ENCODE assay signal across 30 cellular contexts in genomic region chr3:137796993-137797392, GRCh38. TPM values are rescaled to one million over a fixed set of nuclear protein-coding genes. Genes with fewer than 3 reads are reported as not detected.
DNase-seq lines count a peak whose midpoint lies in the region; ATAC-seq lines count a peak whose summit lies in the region.
"Had no signal": no experiment of that assay in that cellular context is flagged by ENCODE, and none has a peak within 500 bp of the region (broad histone marks: within the 10 kb centered on the region; RNA-seq: fewer than 3 reads in every experiment).

No MANE protein-coding gene starts in this region.

- DNase-seq in trophoblast cell (no peak), aorta (no peak), NCI-H1092 (lab: John Stamatoyannopoulos, UW) (no peak), EL (no peak), COR-L47 (lab: John Stamatoyannopoulos, UW) (no peak)
- DNase-seq: C1 segment of cervical spinal cord; Caco-2; CD4-positive, alpha-beta memory T cell; GDM1; Kasumi-1; MV-4-11; NCI-H1105 treated with DMSO at 0.1 percent for 48 hours; NCI-H146; NCI-H2029; NCI-H446 treated with DMSO at 0.1 percent for 48 hours; NCI-H526; NCI-H82; PC-9; SJCRH30; T-helper 2 cell had no signal

- H2BK5ac ChIP-seq in trophoblast cell (ENCODE audit: low read depth, low read length, poor library complexity) = no peak overlapping the region

- H4K12ac ChIP-seq in trophoblast cell (ENCODE audit: low read depth, low read length) = no peak overlapping the region

- H3K27ac ChIP-seq in trophoblast cell (ENCODE audit: low read depth, low read length) (no peak overlapping the region), aorta (ENCODE audit: low read depth in 1 of 2, low read length in 2 of 2) (no peak overlapping the region)
- H3K27ac ChIP-seq: PC-9, SJCRH30 had no signal

- H3K36me3 ChIP-seq in trophoblast cell (ENCODE audit: control insufficient read depth in 1 of 2, insufficient read depth in 2 of 2, low read length in 2 of 2) (no peaks in the 10 kb centered on the region), aorta (ENCODE audit: control insufficient read depth in 1 of 2, insufficient read depth in 2 of 2, low read length in 1 of 2) (no peaks in the 10 kb centered on the region)
- H3K36me3 ChIP-seq: SJCRH30 had no signal

- H3K23ac ChIP-seq in trophoblast cell (ENCODE audit: low read length) = no peak overlapping the region

- peak overlapping the region; percentile 7 for H3K9ac ChIP-seq in trophoblast cell (ENCODE audit: low read length)

- intact Hi-C loops in aorta (cut with DNase I) = no loop called here

- H3K4me3 ChIP-seq in trophoblast cell (ENCODE audit: low read depth, low read length) (no peak overlapping the region), aorta (ENCODE audit: low read length in 2 of 2) (no peak overlapping the region)
- H3K4me3 ChIP-seq: K562, PC-9, SJCRH30 had no signal

- H2AFZ ChIP-seq in trophoblast cell (ENCODE audit: insufficient read depth, low read length, poor library complexity) = no peak overlapping the region
- H2AFZ ChIP-seq: PC-9 had no signal

- H3K14ac ChIP-seq in trophoblast cell (ENCODE audit: low read length) = no peak overlapping the region

- H3K4me1 ChIP-seq in trophoblast cell (ENCODE audit: control insufficient read depth in 1 of 2, insufficient read depth in 2 of 2, low read length in 2 of 2) = peaks cover 5 to 6% of the 10 kb centered on the region in 2 experiments
- no peaks in the 10 kb centered on the region for H3K4me1 ChIP-seq in aorta (ENCODE audit: control insufficient read depth in 1 of 2, insufficient read depth in 2 of 2, low read length in 2 of 2)
- H3K4me1 ChIP-seq: Caco-2, SJCRH30 had no signal

- no peak overlapping the region for H3K4me2 ChIP-seq in trophoblast cell (ENCODE audit: low read length)
- H3K4me2 ChIP-seq: PC-9 had no signal

- H2BK120ac ChIP-seq in trophoblast cell (ENCODE audit: insufficient read depth, low read length, poor library complexity) = no peak overlapping the region

- no peak overlapping the region for H2BK12ac ChIP-seq in trophoblast cell (ENCODE audit: low read length)

- no peaks in the 10 kb centered on the region for H3K9me3 ChIP-seq in trophoblast cell (ENCODE audit: insufficient read depth, low read depth, low read length)
- no peaks in the 10 kb centered on the region for H3K9me3 ChIP-seq in aorta (ENCODE audit: control insufficient read depth, low read length)
- H3K9me3 ChIP-seq: Caco-2, SJCRH30 had no signal

- no peaks in the 10 kb centered on the region for H3K79me2 ChIP-seq in trophoblast cell (ENCODE audit: control insufficient read depth, insufficient read depth, low read length, poor library complexity)

- H3K27me3 ChIP-seq in trophoblast cell (ENCODE audit: insufficient read depth, low read length) (no peaks in the 10 kb centered on the region), aorta (ENCODE audit: control insufficient read depth in 1 of 2, insufficient read depth in 2 of 2, low read length in 1 of 2) (no peaks in the 10 kb centered on the region)
- H3K27me3 ChIP-seq: SJCRH30 had no signal

- no peak overlapping the region for H2AK5ac ChIP-seq in trophoblast cell (ENCODE audit: low read length)

- no peak overlapping the region for H4K91ac ChIP-seq in trophoblast cell (ENCODE audit: low read depth, low read length)

- H3K4ac ChIP-seq in trophoblast cell (ENCODE audit: low read depth, low read length) = no peak overlapping the region

- H3K79me1 ChIP-seq in trophoblast cell (ENCODE audit: low read length) = peaks cover 2% of the 10 kb centered on the region

- ATAC-seq in GM18870 (IDR thresholded peaks at IDR 0.05; ENCODE audit: unreplicated experiment) (peak; percentile 56), GM21619 (IDR thresholded peaks at IDR 0.05; ENCODE audit: unreplicated experiment) (peak; percentile 57), HG03159 (IDR thresholded peaks at IDR 0.05; ENCODE audit: unreplicated experiment) (peak; percentile 47), aorta (ENCODE audit: low FRiP score) (no peak)
- ATAC-seq: HCT116, K562, Right ventricle myocardium inferior had no signal

- no CpG with 5 or more reads among the region's 3 CpGs for WGBS in trophoblast cell (ENCODE audit: extremely low coverage, insufficient coverage, insufficient read length)
- WGBS in aorta, 2 donors = 71 to 81% methylated on average over 3 of the region's 3 CpGs

- H4K8ac ChIP-seq in trophoblast cell (ENCODE audit: low read depth, low read length) = no peak overlapping the region

- no peak overlapping the region for H3K18ac ChIP-seq in trophoblast cell (ENCODE audit: low read length)

RNA-seq across cellular contexts. Expression of gene SOX14, which starts 32.9 kb away (rescaled TPM):
- polyA plus RNA-seq in trophoblast cell (2013) = 1.5 TPM in 2 replicates
- not detected for total RNA-seq in aorta
- polyA plus RNA-seq in aorta = not detected
- total RNA-seq: A673; Caco-2; CD4-positive, alpha-beta memory T cell; H4; K562; M059J; PC-9; Right ventricle myocardium inferior; RPMI7951; SJCRH30 had no signal
- polyA plus RNA-seq: CD4-positive, alpha-beta memory T cell; K562 had no signal
